In the genomic region with DNA sequence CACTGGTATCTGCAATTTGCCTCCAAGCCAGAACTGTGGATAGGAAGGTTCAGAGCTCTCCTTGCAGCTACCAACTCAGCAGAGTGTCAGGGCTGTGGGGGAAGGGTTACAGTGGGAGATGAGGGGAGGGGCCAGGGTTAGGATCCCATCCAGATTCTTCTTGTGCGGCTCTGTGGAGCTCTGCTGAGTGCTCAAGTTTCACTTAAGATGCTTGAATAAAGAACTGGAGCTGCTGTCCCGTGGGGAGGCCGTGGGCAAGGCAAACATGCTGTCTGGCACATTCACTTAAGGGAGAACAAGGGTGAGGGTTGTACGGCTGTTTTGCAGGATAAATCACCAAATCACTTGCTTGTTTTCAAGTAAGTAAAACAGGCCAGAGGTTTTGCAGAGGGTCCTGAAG, we compare ENCODE assay signal across 17 cellular contexts.
DNase-seq lines count a peak whose midpoint lies in the region; ATAC-seq and TF ChIP-seq lines count a peak whose summit lies in the region.
"Had no signal": no experiment of that assay in that cellular context is flagged by ENCODE, and none has a peak within 500 bp of the region (broad histone marks: within the 10 kb centered on the region; RNA-seq: fewer than 3 reads in every experiment).

No MANE protein-coding gene starts in this region.

- no peaks in the 10 kb centered on the region for H3K27me3 Mint-ChIP-seq in CD4-positive, CD25-positive, alpha-beta regulatory T cell
- H3K27me3 Mint-ChIP-seq: activated CD8-positive, alpha-beta memory T cell treated with anti-CD3 and anti-CD28 coated beads, Interleukin-2, amount 10 ng/mL, durations not matched to agents 7 days and 5 days had no signal

- no peak overlapping the region for H3K4me2 ChIP-seq in fibroblast of lung (ENCODE audit: extremely low read depth, insufficient read depth, low read length)

- no peak overlapping the region for H3K4me3 ChIP-seq in CD4-positive, CD25-positive, alpha-beta regulatory T cell (ENCODE audit: low read depth, low read length)
- no peak overlapping the region for H3K4me3 ChIP-seq in fibroblast of lung (replicated peaks in 1 of 4; ENCODE audit: control extremely low read depth in 1 of 4, insufficient read depth in 1 of 4, low read depth in 3 of 4, low read length in 4 of 4)
- H3K4me3 ChIP-seq in ovary, result no peak overlapping the region
- H3K4me3 ChIP-seq: gastroesophageal sphincter had no signal

- H3K9me3 ChIP-seq in CD4-positive, CD25-positive, alpha-beta regulatory T cell (ENCODE audit: control insufficient read depth in 2 of 2, low read length in 2 of 2), result no peaks in the 10 kb centered on the region
- H3K9me3 ChIP-seq in fibroblast of lung (ENCODE audit: control insufficient read depth, insufficient read depth, low read depth, low read length) (no peaks in the 10 kb centered on the region), ovary (no peaks in the 10 kb centered on the region)
- H3K9me3 ChIP-seq: gastroesophageal sphincter had no signal

- intact Hi-C loops in ovary (cut with DNase I), result no loop called here

- no peaks in the 10 kb centered on the region for H3K27me3 ChIP-seq in CD4-positive, CD25-positive, alpha-beta regulatory T cell (ENCODE audit: control insufficient read depth, insufficient read depth, low read length)
- H3K27me3 ChIP-seq in fibroblast of lung (ENCODE audit: control insufficient read depth, insufficient read depth, low read length), result no peaks in the 10 kb centered on the region
- H3K27me3 ChIP-seq in ovary, result no peaks in the 10 kb centered on the region
- H3K27me3 ChIP-seq: gastroesophageal sphincter had no signal

- peaks cover 3% of the 10 kb centered on the region for H3K4me1 ChIP-seq in CD4-positive, CD25-positive, alpha-beta regulatory T cell (ENCODE audit: control insufficient read depth, insufficient read depth, low read length, poor library complexity, severe bottlenecking)
- H3K4me1 ChIP-seq in fibroblast of lung (ENCODE audit: control insufficient read depth, extremely low read depth, insufficient read depth, low read length) (no peaks in the 10 kb centered on the region), ovary (ENCODE audit: insufficient read depth) (peaks cover 11% of the 10 kb centered on the region)

- peaks cover 12 to 56% (median 22%) of the 10 kb centered on the region in 4 donors for H3K4me1 Mint-ChIP-seq in CD4-positive, CD25-positive, alpha-beta regulatory T cell
- H3K4me1 Mint-ChIP-seq: natural killer cell had no signal

- no peak overlapping the region for H3K9ac ChIP-seq in fibroblast of lung (ENCODE audit: insufficient read depth, low read length)

- no peaks in the 10 kb centered on the region for H3K79me2 ChIP-seq in fibroblast of lung (ENCODE audit: control insufficient read depth, insufficient read depth, low read length)

- no peak overlapping the region for H2AFZ ChIP-seq in fibroblast of lung (ENCODE audit: low read length)

- ATAC-seq in CD4-positive, CD25-positive, alpha-beta regulatory T cell (ENCODE audit: low read depth in 2 of 2), result no peak
- ATAC-seq in GM21515 (IDR thresholded peaks at IDR 0.05; ENCODE audit: unreplicated experiment) (no peak), GM21360 (IDR thresholded peaks at IDR 0.05; ENCODE audit: unreplicated experiment) (no peak), GM19467 (IDR thresholded peaks at IDR 0.05; ENCODE audit: unreplicated experiment) (no peak)
- ATAC-seq: activated CD8-positive, alpha-beta memory T cell treated with anti-CD3 and anti-CD28 coated beads, Interleukin-2, amount 10 ng/mL, durations not matched to agents 7 days and 5 days; activated naive CD4-positive, alpha-beta T cell treated with anti-CD3 and anti-CD28 coated beads, Interleukin-2, amount 50 U/mL, for 72 hours; gastroesophageal sphincter; natural killer cell; SK-N-SH treated with all-trans-retinoic acid at 6 μM for 48 hours had no signal

- H3K9me3 Mint-ChIP-seq in CD4-positive, CD25-positive, alpha-beta regulatory T cell, result peaks cover 0 to 4% (median 0%) of the 10 kb centered on the region in 7 donors
- H3K9me3 Mint-ChIP-seq: natural killer cell had no signal

- TF ChIP-seq EP300 in ovary (IDR thresholded peaks at IDR 0.05), result no peak

- TF ChIP-seq CTCF in fibroblast of lung (conservative IDR thresholded peaks at IDR 0.05 in 1 of 2, IDR thresholded peaks at IDR 0.05 in 1 of 2; ENCODE audit: low read depth in 1 of 2, low read length in 2 of 2) (no peak), ovary (IDR thresholded peaks at IDR 0.05) (no peak)

- DNase-seq in CD4-positive, CD25-positive, alpha-beta regulatory T cell, result no peak
- DNase-seq in NCI-H69 (lab: John Stamatoyannopoulos, UW) (peak; percentile 66), fibroblast of lung (ENCODE audit: low read depth in 2 of 2) (peak; percentile 54 to 79), ovary (peak; percentile 20 to 52 (median 33)), NCI-H526 (lab: John Stamatoyannopoulos, UW) (no peak)
- DNase-seq: activated CD8-positive, alpha-beta memory T cell treated with anti-CD3 and anti-CD28 coated beads, Interleukin-2, amount 10 ng/mL, durations not matched to agents 7 days and 5 days; dermis blood vessel endothelial cell; Karpas-422; natural killer cell; NCI-H1694; stimulated activated CD4-positive, alpha-beta T cell treated with anti-CD3 and anti-CD28 coated beads, Interleukin-12 subunit alpha, Interleukin-12 subunit beta, amount 100 ng/mL, for 4 hours had no signal

- peaks cover 18% of the 10 kb centered on the region for H3K36me3 Mint-ChIP-seq in CD4-positive, CD25-positive, alpha-beta regulatory T cell
- H3K36me3 Mint-ChIP-seq: activated CD8-positive, alpha-beta memory T cell treated with anti-CD3 and anti-CD28 coated beads, Interleukin-2, amount 10 ng/mL, durations not matched to agents 7 days and 5 days; natural killer cell had no signal

- H4K20me1 ChIP-seq in fibroblast of lung (ENCODE audit: control insufficient read depth, extremely low read depth, insufficient read depth, low read length), result no peaks in the 10 kb centered on the region

- peak overlapping the region; percentile 45 to 63 (median 57) for H3K27ac Mint-ChIP-seq in CD4-positive, CD25-positive, alpha-beta regulatory T cell
- H3K27ac Mint-ChIP-seq: activated CD8-positive, alpha-beta memory T cell treated with anti-CD3 and anti-CD28 coated beads, Interleukin-2, amount 10 ng/mL, durations not matched to agents 7 days and 5 days; activated naive CD4-positive, alpha-beta T cell treated with anti-CD3 and anti-CD28 coated beads, Interleukin-2, amount 50 U/mL, for 72 hours; natural killer cell had no signal

- no peak overlapping the region for H3K4me3 Mint-ChIP-seq in CD4-positive, CD25-positive, alpha-beta regulatory T cell
- H3K4me3 Mint-ChIP-seq: activated CD8-positive, alpha-beta memory T cell treated with anti-CD3 and anti-CD28 coated beads, Interleukin-2, amount 10 ng/mL, durations not matched to agents 7 days and 5 days; natural killer cell had no signal

- WGBS in ovary, 3 donors, result 7 to 12% (median 10%) methylated on average over 4 of the region's 4 CpGs

- H3K36me3 ChIP-seq in CD4-positive, CD25-positive, alpha-beta regulatory T cell (ENCODE audit: control insufficient read depth, insufficient read depth, low read length), result no peaks in the 10 kb centered on the region
- H3K36me3 ChIP-seq in fibroblast of lung (ENCODE audit: control insufficient read depth, insufficient read depth, low read length) (no peaks in the 10 kb centered on the region), ovary (no peaks in the 10 kb centered on the region)
- H3K36me3 ChIP-seq: gastroesophageal sphincter had no signal

- no peak overlapping the region for H3K27ac ChIP-seq in CD4-positive, CD25-positive, alpha-beta regulatory T cell (ENCODE audit: insufficient read depth, low read length, poor library complexity, severe bottlenecking)
- H3K27ac ChIP-seq in fibroblast of lung (ENCODE audit: insufficient read depth, low read length) (no peak overlapping the region), ovary (no peak overlapping the region)
- H3K27ac ChIP-seq: gastroesophageal sphincter had no signal

- no peak for TF ChIP-seq POLR2A in ovary (IDR thresholded peaks at IDR 0.05)

Comparison
In these comparisons a context has a peak if more than half of its experiments do, and no peak if none do; other contexts are left out.
1. DNase-seq: peak in NCI-H69 (single experiment), fibroblast of lung (2 of 2) and ovary (5 of 5); none in CD4-positive, CD25-positive, alpha-beta regulatory T cell (0 of 3) and NCI-H526 (0 of 2).